In genomic region chr11:128727320-128727719, GRCh38 we compare ENCODE assay signal across 13 cellular contexts. TPM values are rescaled to one million over a fixed set of nuclear protein-coding genes. Genes with fewer than 3 reads are reported as not detected.
DNase-seq lines count a peak whose midpoint lies in the region; ATAC-seq and TF ChIP-seq lines count a peak whose summit lies in the region.
"Had no signal": no experiment of that assay in that cellular context is flagged by ENCODE, and none has a peak within 500 bp of the region (broad histone marks: within the 10 kb centered on the region; RNA-seq: fewer than 3 reads in every experiment).

No MANE protein-coding gene starts in this region.

- no peaks in the 10 kb centered on the region for H3K9me3 Mint-ChIP-seq in CD8-positive, alpha-beta T cell
- H3K9me3 Mint-ChIP-seq in central memory CD8-positive, alpha-beta T cell, result no peaks in the 10 kb centered on the region
- H3K9me3 Mint-ChIP-seq: activated T-helper 2 cell treated with anti-CD3 and anti-CD28 coated beads, Interferon-gamma antibody, Interleukin-2, Interleukin-4, amounts not matched to agents 10 μg/mL and 5 μg/mL and 100 μg/mL, durations not matched to agents 14 hours and 24 hours and 36 hours had no signal

- H3K4me2 ChIP-seq in Karpas-422 (ENCODE audit: low read depth, low read length, poor library complexity, severe bottlenecking), result peak overlapping the region; percentile 51

- TF ChIP-seq CTCF in CD8-positive, alpha-beta T cell (IDR thresholded peaks at IDR 0.05), result no peak
- no peak for TF ChIP-seq CTCF in neutrophil (IDR thresholded peaks at IDR 0.05)

- no peaks in the 10 kb centered on the region for H3K27me3 ChIP-seq in CD8-positive, alpha-beta T cell (ENCODE audit: insufficient read depth, low read length)
- H3K27me3 ChIP-seq in Karpas-422 (ENCODE audit: low read length) (no peaks in the 10 kb centered on the region), neutrophil (no peaks in the 10 kb centered on the region)

- H3K4me1 Mint-ChIP-seq in CD8-positive, alpha-beta T cell (ENCODE audit: low read depth), result peaks cover 98% of the 10 kb centered on the region
- H3K4me1 Mint-ChIP-seq in central memory CD8-positive, alpha-beta T cell, result peaks cover 98% of the 10 kb centered on the region

- POLR2A ChIA-PET in CD8-positive, alpha-beta T cell (lab: Charles Lee), result interaction anchor here (1.0 to 4.9 kb wide), 4 partner anchors 10 to 34 kb away, joined by 5 to 50 read pairs (median 24); partner anchors contain the start of gene FLI1

- H3K4me1 ChIP-seq in CD8-positive, alpha-beta T cell (ENCODE audit: insufficient read depth, low read length), result peaks cover 99% of the 10 kb centered on the region
- H3K4me1 ChIP-seq in Karpas-422 (ENCODE audit: low read length) (peaks cover 33% of the 10 kb centered on the region), neutrophil (ENCODE audit: control insufficient read depth in 1 of 2, insufficient read depth in 1 of 2, low read depth in 1 of 2, low read length in 1 of 2) (peaks cover 100% of the 10 kb centered on the region in 2 experiments)

- no peaks in the 10 kb centered on the region for H3K9me2 ChIP-seq in Karpas-422 (replicated peaks; ENCODE audit: insufficient read depth, low read length)

- H3K79me2 ChIP-seq in Karpas-422 (ENCODE audit: low read length), result no peaks in the 10 kb centered on the region

- H3K9me3 ChIP-seq in CD8-positive, alpha-beta T cell (ENCODE audit: low read length), result no peaks in the 10 kb centered on the region
- H3K9me3 ChIP-seq in Karpas-422 (ENCODE audit: low read length) (no peaks in the 10 kb centered on the region), neutrophil (no peaks in the 10 kb centered on the region)

- peak overlapping the region; percentile 94 for H3K27ac Mint-ChIP-seq in CD8-positive, alpha-beta T cell
- peak overlapping the region; percentile 9 for H3K27ac Mint-ChIP-seq in central memory CD8-positive, alpha-beta T cell (ENCODE audit: low read depth)
- H3K27ac Mint-ChIP-seq: brain had no signal

- no peak overlapping the region for H3K27ac ChIP-seq in CD8-positive, alpha-beta T cell (ENCODE audit: low read depth, low read length)
- H3K27ac ChIP-seq in Karpas-422 (ENCODE audit: low read length), result no peak overlapping the region
- peak overlapping the region; percentile 95 for H3K27ac ChIP-seq in neutrophil

- CTCF ChIA-PET in CD8-positive, alpha-beta T cell (lab: Charles Lee), result interaction anchor here (0.9 to 4.5 kb wide), 8 partner anchors 9 to 555 kb away, joined by 3 to 19 read pairs (median 5); no protein-coding TSS in a partner anchor

- H3K4me3 ChIP-seq in CD8-positive, alpha-beta T cell (ENCODE audit: low read depth, low read length), result peak overlapping the region; percentile 7
- H3K4me3 ChIP-seq in Karpas-422 (ENCODE audit: low read length) (no peak overlapping the region), neutrophil (ENCODE audit: low read depth in 1 of 2, low read length in 1 of 2) (peak overlapping the region; percentile 51 to 57)

- no peak for DNase-seq in CD8-positive, alpha-beta T cell
- DNase-seq in Karpas-422, result no peak
- DNase-seq in central memory CD8-positive, alpha-beta T cell (ENCODE audit: low spot score in 2 of 2), result no peak
- no peak for DNase-seq in SK-N-DZ (ENCODE audit: low spot score)
- no peak for DNase-seq in G401 (ENCODE audit: low spot score)
- DNase-seq: EL, NCI-H1436 treated with DMSO at 0.1 percent for 48 hours, NCI-H446 treated with DMSO at 0.1 percent for 48 hours had no signal

- no peaks in the 10 kb centered on the region for H3K27me3 Mint-ChIP-seq in CD8-positive, alpha-beta T cell (ENCODE audit: low read depth)
- no peaks in the 10 kb centered on the region for H3K27me3 Mint-ChIP-seq in central memory CD8-positive, alpha-beta T cell

- H2AFZ ChIP-seq in Karpas-422 (ENCODE audit: low read length), result no peak overlapping the region

- H3K36me3 ChIP-seq in CD8-positive, alpha-beta T cell (ENCODE audit: insufficient read depth, low read length), result no peaks in the 10 kb centered on the region
- H3K36me3 ChIP-seq in Karpas-422 (ENCODE audit: insufficient read depth, low read length), result no peaks in the 10 kb centered on the region
- H3K36me3 ChIP-seq in neutrophil, result no peaks in the 10 kb centered on the region

- H3K4me3 Mint-ChIP-seq in CD8-positive, alpha-beta T cell, result peak overlapping the region; percentile 80
- peak overlapping the region; percentile 82 for H3K4me3 Mint-ChIP-seq in central memory CD8-positive, alpha-beta T cell
- H3K4me3 Mint-ChIP-seq: brain had no signal

- in situ Hi-C loops in G401 (cut with HindIII; ENCODE audit: low sequenced_read_pairs), result no loop called here

- H4K20me1 ChIP-seq in Karpas-422 (ENCODE audit: insufficient read depth, low read depth, low read length), result no peaks in the 10 kb centered on the region

- intact Hi-C loops in CD8-positive, alpha-beta T cell (cut with DNase I, micrococcal nuclease), result loop anchor here (2.0 to 10.0 kb wide), 2 partner anchors 33 to 203 kb away; partner anchors contain the start of gene FLI1 (in 1 of the 2)

- no peak overlapping the region for H3K9ac ChIP-seq in Karpas-422 (ENCODE audit: low read length)

- H3K36me3 Mint-ChIP-seq in CD8-positive, alpha-beta T cell, result peaks cover 14% of the 10 kb centered on the region
- H3K36me3 Mint-ChIP-seq in central memory CD8-positive, alpha-beta T cell (ENCODE audit: insufficient read depth), result peaks cover 32% of the 10 kb centered on the region
- H3K36me3 Mint-ChIP-seq: brain had no signal

- ATAC-seq in CD8-positive, alpha-beta T cell, result no peak
- no peak for ATAC-seq in central memory CD8-positive, alpha-beta T cell (replicated peaks; ENCODE audit: extremely low read depth, poor library complexity, severe bottlenecking)
- no peak for ATAC-seq in HG03025 (IDR thresholded peaks at IDR 0.05; ENCODE audit: low FRiP score, unreplicated experiment)
- ATAC-seq: Panc1 had no signal

RNA-seq across cellular contexts. Expression of gene FLI1, which starts 33.4 kb away (rescaled TPM):
- total RNA-seq in CD8-positive, alpha-beta T cell, result 10 to 100 TPM; 35.6 to 37.3 TPM
- 2.6 and 9.4 TPM in 2 replicates for total RNA-seq in Karpas-422 (2014; rRNA removed; shearing (Covaris generic); ENCODE audit: low replicate concordance)
- not detected in 2 replicates for polyA plus RNA-seq in SK-N-DZ (2014; cell fraction: cytosol; rRNA removed)
- not detected in 2 replicates for polyA plus RNA-seq in SK-N-DZ (2014; cell fraction: nucleus; rRNA removed)
- total RNA-seq in G401 (2014; rRNA removed; shearing (Covaris generic)), result 0.03 TPM in 1 of 2 replicates, not detected in the other
